Comparison of ENCODE assay signal across 18 cellular contexts in genomic region chr4:98502624-98503023, GRCh38.
A peak's percentile ranks its signal among the peaks of the same experiment; 100 is the strongest.
DNase-seq lines count a peak whose midpoint lies in the region; ATAC-seq and TF ChIP-seq lines count a peak whose summit lies in the region.
"Had no signal": no experiment of that assay in that cellular context is flagged by ENCODE, and none has a peak within 500 bp of the region (broad histone marks: within the 10 kb centered on the region; RNA-seq: fewer than 3 reads in every experiment).

No MANE protein-coding gene starts in this region.

- TF ChIP-seq CTCF in HFFc6 (IDR thresholded peaks at IDR 0.05): no peak

- peaks cover 76% of the 10 kb centered on the region for H3K4me1 Mint-ChIP-seq in HFFc6 (ENCODE audit: low read depth)
- peaks cover 28% of the 10 kb centered on the region for H3K4me1 Mint-ChIP-seq in stimulated activated effector memory CD8-positive, alpha-beta T cell treated with anti-CD3 and anti-CD28 coated beads, Interleukin-12 subunit alpha, Interleukin-12 subunit beta, amount 100 ng/mL, for 72 hours
- H3K4me1 Mint-ChIP-seq: CD14-positive monocyte had no signal

- peaks cover 1% of the 10 kb centered on the region for H3K27me3 Mint-ChIP-seq in HFFc6 (ENCODE audit: insufficient read depth)
- H3K27me3 Mint-ChIP-seq: CD4-positive, alpha-beta memory T cell; CD4-positive, CD25-positive, alpha-beta regulatory T cell; CD8-positive, alpha-beta memory T cell had no signal

- peaks cover 58% of the 10 kb centered on the region for H3K36me3 Mint-ChIP-seq in HFFc6 (ENCODE audit: low read depth)
- H3K36me3 Mint-ChIP-seq in stimulated activated effector memory CD8-positive, alpha-beta T cell treated with anti-CD3 and anti-CD28 coated beads, Interleukin-12 subunit alpha, Interleukin-12 subunit beta, amount 100 ng/mL, for 72 hours: no peaks in the 10 kb centered on the region
- H3K36me3 Mint-ChIP-seq: CD14-positive monocyte had no signal

- 0 out of 2 replicates have a peak overlapping the region, but pooled peaks have one; percentile 4 for H3K27ac Mint-ChIP-seq in HFFc6
- peak overlapping the region; percentile 27 for H3K27ac Mint-ChIP-seq in stimulated activated effector memory CD8-positive, alpha-beta T cell treated with anti-CD3 and anti-CD28 coated beads, Interleukin-12 subunit alpha, Interleukin-12 subunit beta, amount 100 ng/mL, for 72 hours
- H3K27ac Mint-ChIP-seq: CD14-positive monocyte; CD8-positive, alpha-beta memory T cell had no signal

- DNase-seq in HFFc6: no peak
- DNase-seq in SK-N-DZ (ENCODE audit: low spot score): peak; percentile 89
- DNase-seq in stimulated activated effector memory CD8-positive, alpha-beta T cell treated with anti-CD3 and anti-CD28 coated beads, Interleukin-12 subunit alpha, Interleukin-12 subunit beta, amount 100 ng/mL, for 72 hours (ENCODE audit: low spot score in 2 of 2): no peak
- no peak for DNase-seq in NCI-H748 (lab: John Stamatoyannopoulos, UW; ENCODE audit: unreplicated experiment)
- DNase-seq in DMS153 treated with DMSO at 0.1 percent for 48 hours (lab: John Stamatoyannopoulos, UW; ENCODE audit: unreplicated experiment): no peak
- DNase-seq: 8988T; ACHN; BE2C; C1 segment of cervical spinal cord; CD4-positive, alpha-beta memory T cell; CD4-positive, CD25-positive, alpha-beta regulatory T cell; CD8-positive, alpha-beta memory T cell; COR-L47; DMS 273 treated with DMSO at 0.1 percent for 48 hours; DMS153; DMS79 treated with DMSO at 0.1 percent for 48 hours; GF-D8 had no signal

- H3K9me3 Mint-ChIP-seq in HFFc6: no peaks in the 10 kb centered on the region
- no peaks in the 10 kb centered on the region for H3K9me3 Mint-ChIP-seq in stimulated activated effector memory CD8-positive, alpha-beta T cell treated with anti-CD3 and anti-CD28 coated beads, Interleukin-12 subunit alpha, Interleukin-12 subunit beta, amount 100 ng/mL, for 72 hours
- H3K9me3 Mint-ChIP-seq: CD4-positive, alpha-beta memory T cell; CD8-positive, alpha-beta memory T cell had no signal

- H3K4me3 Mint-ChIP-seq in HFFc6: no peak overlapping the region
- no peak overlapping the region for H3K4me3 Mint-ChIP-seq in stimulated activated effector memory CD8-positive, alpha-beta T cell treated with anti-CD3 and anti-CD28 coated beads, Interleukin-12 subunit alpha, Interleukin-12 subunit beta, amount 100 ng/mL, for 72 hours
- H3K4me3 Mint-ChIP-seq: CD14-positive monocyte; CD4-positive, alpha-beta memory T cell; CD4-positive, CD25-positive, alpha-beta regulatory T cell; CD8-positive, alpha-beta memory T cell had no signal

- no peak for ATAC-seq in stimulated activated effector memory CD8-positive, alpha-beta T cell treated with anti-CD3 and anti-CD28 coated beads, Interleukin-12 subunit alpha, Interleukin-12 subunit beta, amount 100 ng/mL, for 72 hours
